9 cellular contexts compared by ENCODE assay signal in the genomic region with DNA sequence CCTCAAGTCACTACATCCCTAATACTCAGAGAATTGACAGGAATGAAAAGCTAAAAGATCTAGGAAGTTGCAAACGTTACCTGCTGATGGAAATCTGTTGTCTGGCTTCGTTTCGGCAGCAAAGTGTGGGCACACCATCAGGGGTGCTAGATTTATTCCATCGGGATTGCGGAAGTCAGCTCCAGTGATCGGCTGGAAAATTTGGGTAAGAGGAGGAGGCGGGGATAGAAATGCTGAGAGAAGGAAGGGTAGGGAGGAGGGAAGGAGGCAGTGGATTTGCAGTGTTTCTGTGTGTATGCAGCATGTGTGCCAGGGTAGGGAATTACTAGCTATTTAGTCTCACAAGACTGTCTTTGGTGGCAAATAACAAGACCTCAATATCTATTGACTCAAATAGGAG. TPM values are rescaled to one million over a fixed set of nuclear protein-coding genes. Genes with fewer than 3 reads are reported as not detected.
DNase-seq lines count a peak whose midpoint lies in the region; ATAC-seq, FAIRE-seq and TF ChIP-seq lines count a peak whose summit lies in the region.
"Had no signal": no experiment of that assay in that cellular context is flagged by ENCODE, and none has a peak within 500 bp of the region (broad histone marks: within the 10 kb centered on the region; RNA-seq: fewer than 3 reads in every experiment).

TSS of gene CTSK (minus strand) at position 127 of the 400 bp plus-strand sequence. CDS start 1,455 bp downstream, outside the sequence.

- H4K20me1 ChIP-seq in IMR-90 (ENCODE audit: insufficient read depth, low read length), result no peaks in the 10 kb centered on the region

- H3K18ac ChIP-seq in IMR-90 (ENCODE audit: low read depth, low read length), result peak within 1 kb of the TSS; percentile 6; the same call in 1 of the 2 replicates

- H2AK9ac ChIP-seq in IMR-90 (replicated peaks; ENCODE audit: low read depth, low read length, poor library complexity), result no peak within 1 kb of the TSS

- peak within 1 kb of the TSS; percentile 54 for H2AFZ ChIP-seq in IMR-90 (replicated peaks; ENCODE audit: low read length, poor library complexity)

- ATAC-seq in IMR-90 (ENCODE audit: low read depth) (no peak), HG03521 (IDR thresholded peaks at IDR 0.05; ENCODE audit: unreplicated experiment) (no peak), HG03565 (IDR thresholded peaks at IDR 0.05; ENCODE audit: unreplicated experiment) (no peak)

- in situ Hi-C loops in IMR-90 (cut with MboI; ENCODE audit: low sequenced_read_pairs), result loop anchor here (10.0 kb wide), 1 partner anchor 243 kb away; no protein-coding TSS in a partner anchor

- no peak for FAIRE-seq in H54 (lab: Jason Lieb, UNC)

- peak within 1 kb of the TSS; percentile 46 for H3K14ac ChIP-seq in IMR-90 (replicated peaks; ENCODE audit: low read depth, low read length)

- H3K4me1 ChIP-seq in IMR-90 (ENCODE audit: control insufficient read depth, insufficient read depth, low read length) (peaks cover 10% of the 10 kb centered on the region), tibial artery (peaks cover 0 to 23% (median 7%) of the 10 kb centered on the region in 4 donors)

- no peak for TF ChIP-seq RAD21 in IMR-90 (IDR thresholded peaks at IDR 0.05; ENCODE audit: low read length)

- peak within 1 kb of the TSS; percentile 25; the same call in 1 of the 2 replicates for H3K23ac ChIP-seq in IMR-90 (ENCODE audit: low read depth, low read length)

- H3K36me3 ChIP-seq in IMR-90 (ENCODE audit: control insufficient read depth, insufficient read depth, low read length) (peaks cover 13% of the 10 kb centered on the region), tibial artery (peaks cover 24 to 43% (median 25%) of the 10 kb centered on the region in 3 donors)

- H2BK20ac ChIP-seq in IMR-90 (ENCODE audit: low read depth, low read length), result no peak within 1 kb of the TSS

- no peaks in the 10 kb centered on the region; a peak in 1 of 4 replicates for H3K79me1 ChIP-seq in IMR-90 (ENCODE audit: low read depth in 1 of 2, low read length in 2 of 2)

- intact Hi-C loops in IMR-90 (cut with micrococcal nuclease), result no loop called here
- intact Hi-C loops in tibial artery (cut with DNase I; ENCODE audit: low total_unique reads), result no loop called here

- H3K4ac ChIP-seq in IMR-90 (ENCODE audit: low read depth, low read length), result peak within 1 kb of the TSS; percentile 44; the same call in 1 of the 2 replicates

- CTCF ChIA-PET in IMR-90 (lab: Yijun Ruan, JAX), result interaction anchor here (1.3 kb wide), 1 partner anchor 12 kb away, joined by 3 read pairs; no protein-coding TSS in a partner anchor

- peak within 1 kb of the TSS; percentile 51 for H3K4me2 ChIP-seq in IMR-90 (ENCODE audit: low read depth, low read length)

- H3K9me1 ChIP-seq in IMR-90 (ENCODE audit: insufficient read depth, low read length), result peaks cover 3% of the 10 kb centered on the region; the same call in 1 of the 2 replicates

- H4K91ac ChIP-seq in IMR-90 (ENCODE audit: insufficient read depth, low read depth, low read length), result no peak within 1 kb of the TSS

- no peak within 1 kb of the TSS for H2BK15ac ChIP-seq in IMR-90 (ENCODE audit: low read depth, low read length)

- DNase-seq in IMR-90, result no peak
- DNase-seq in dedifferentiated amniotic fluid mesenchymal stem cell (ENCODE audit: extremely low spot score), result peak; percentile 56
- no peak for DNase-seq in mesenteric fat pad (ENCODE audit: low spot score)
- DNase-seq in tibial artery, result peak; percentile 55 to 69
- DNase-seq in H54 (ENCODE audit: insufficient read length, low spot score), result no peak
- DNase-seq: activated CD4-positive, alpha-beta T cell treated with anti-CD3 and anti-CD28 coated beads, Interleukin-2, amount 10 ng/mL, durations not matched to agents 7 days and 5 days; NCI-H1694 treated with DMSO at 0.1 percent for 48 hours had no signal

- peak within 1 kb of the TSS; percentile 3; the same call in 1 of the 2 replicates for H3K27ac ChIP-seq in IMR-90 (ENCODE audit: insufficient read depth, low read length)
- H3K27ac ChIP-seq in tibial artery, result peak within 1 kb of the TSS; percentile 55 to 64

- H3K4me3 ChIP-seq in IMR-90 (ENCODE audit: insufficient read depth, low read depth, low read length), result no peak within 1 kb of the TSS
- H3K4me3 ChIP-seq in tibial artery, result peak within 1 kb of the TSS; percentile 45 to 46

- TF ChIP-seq CTCF in IMR-90 (conservative IDR thresholded peaks at IDR 0.05; ENCODE audit: low read depth, low read length), result no peak
- no peak for TF ChIP-seq CTCF in tibial artery (IDR thresholded peaks at IDR 0.05)

- POLR2A ChIA-PET in IMR-90 (lab: Charles Lee; ENCODE audit: unreplicated experiment), result interaction anchor here (0.5 kb wide), 1 partner anchor 229 kb away, joined by 3 read pairs; the partner anchor contains the start of gene MCL1

- dilution Hi-C loops in IMR-90 (cut with HindIII; ENCODE audit: low sequenced_read_pairs, unreplicated experiment), result no loop called here

- H3K56ac ChIP-seq in IMR-90 (ENCODE audit: extremely low read depth, insufficient read depth, low read length), result no peak within 1 kb of the TSS

- no peak within 1 kb of the TSS for H3K9ac ChIP-seq in IMR-90 (ENCODE audit: low read depth, low read length)

- peak within 1 kb of the TSS; percentile 7; the same call in 1 of the 2 replicates for H2AK5ac ChIP-seq in IMR-90 (ENCODE audit: low read depth, low read length)

- no peak for TF ChIP-seq POLR2A in IMR-90 (IDR thresholded peaks at IDR 0.05; ENCODE audit: low read depth, low read length)
- TF ChIP-seq POLR2A in H54 (IDR thresholded peaks at IDR 0.05; ENCODE audit: low read depth, low read length), result no peak

- H3K27me3 ChIP-seq in IMR-90 (ENCODE audit: control insufficient read depth, insufficient read depth, low read length) (no peaks in the 10 kb centered on the region), tibial artery (no peaks in the 10 kb centered on the region)

- H2BK5ac ChIP-seq in IMR-90 (ENCODE audit: low read depth, low read length, poor library complexity, severe bottlenecking), result no peak within 1 kb of the TSS

- no TSS peak for BruUV-seq in IMR-90 (replicated peaks; lab: Mats Ljungman, UMichigan)

- H3K9me3 ChIP-seq in IMR-90 (ENCODE audit: control insufficient read depth, insufficient read depth, low read length), result no peaks in the 10 kb centered on the region
- H3K9me3 ChIP-seq in tibial artery, result no peaks in the 10 kb centered on the region

- H4K8ac ChIP-seq in IMR-90 (ENCODE audit: low read depth in 2 of 2, low read length in 2 of 2), result peak within 1 kb of the TSS in 1 of 2 experiments; percentile 70; a peak in 1 of 4 replicates

- WGBS in IMR-90 (ENCODE audit: extremely low coverage in 2 of 2, insufficient read length in 1 of 2), 2 experiments, result 38% methylated on average over 4 of the region's 7 CpGs; no CpG with 5 or more reads in 1 of the 2 experiments

- peak within 1 kb of the TSS; percentile 55; the same call in 1 of the 2 replicates for H4K5ac ChIP-seq in IMR-90 (ENCODE audit: low read depth, low read length)

- peak within 1 kb of the TSS; percentile 53; the same call in 1 of the 2 replicates for H2BK120ac ChIP-seq in IMR-90 (ENCODE audit: low read depth, low read length)

TF ChIP-seq in IMR-90, 13 proteins besides CTCF, POLR2A, EP300 and RAD21:
- TF ChIP-seq MAZ (IDR thresholded peaks at IDR 0.05; ENCODE audit: borderline replicate concordance, low read depth, low read length), result no peak
- no peak for TF ChIP-seq MXI1 (IDR thresholded peaks at IDR 0.05; ENCODE audit: borderline replicate concordance, low read depth, low read length)
- TF ChIP-seq NFE2L2 (IDR thresholded peaks at IDR 0.05; ENCODE audit: low read depth, low read length), result no peak
- TF ChIP-seq BHLHE40 (IDR thresholded peaks at IDR 0.05; ENCODE audit: low read depth, low read length), result no peak
- TF ChIP-seq SMC3 (IDR thresholded peaks at IDR 0.05; ENCODE audit: low read depth, low read length), result no peak
- no peak for TF ChIP-seq RCOR1 (IDR thresholded peaks at IDR 0.05; ENCODE audit: insufficient replicate concordance, low read length)
- no peak for TF ChIP-seq MAFK (IDR thresholded peaks at IDR 0.05; ENCODE audit: low read depth, low read length)
- TF ChIP-seq CEBPB (IDR thresholded peaks at IDR 0.05; ENCODE audit: low read depth, low read length), result no peak
TF ChIP-seq in IMR-90: peak in this region for 0.

RNA-seq across cellular contexts. Expression of gene CTSK, which starts in this region (rescaled TPM):
- total RNA-seq in IMR-90 (2012; rRNA removed) (4.7 and 7.7 TPM in 2 replicates), mesenteric fat pad (76.4 TPM)
- polyA plus RNA-seq in IMR-90 (2012; rRNA removed), result 13.2 and 15.1 TPM in 2 replicates
- polyA plus RNA-seq in IMR-90 (2012; cell fraction: cytosol; rRNA removed), result 6.9 and 13.0 TPM in 2 replicates
- polyA plus RNA-seq in IMR-90 (2012; cell fraction: nucleus; rRNA removed; ENCODE audit: low replicate concordance), result 8.0 and 48.9 TPM in 2 replicates

Comparison
In these comparisons a context has a peak if more than half of its experiments do, and no peak if none do; other contexts are left out.
1. DNase-seq: peak in dedifferentiated amniotic fluid mesenchymal stem cell (single experiment) and tibial artery (2 of 2); none in IMR-90 (single experiment), mesenteric fat pad (single experiment) and H54 (single experiment).